Comparison of ENCODE assay signal across 15 cellular contexts in genomic region chr2:51151490-51152140, GRCh38.
A peak's percentile ranks its signal among the peaks of the same experiment; 100 is the strongest.
DNase-seq lines count a peak whose midpoint lies in the region; ATAC-seq and TF ChIP-seq lines count a peak whose summit lies in the region.
"Had no signal": no experiment of that assay in that cellular context is flagged by ENCODE, and none has a peak within 500 bp of the region (broad histone marks: within the 10 kb centered on the region; RNA-seq: fewer than 3 reads in every experiment).

No MANE protein-coding gene starts in this region.

- peaks cover 22% of the 10 kb centered on the region for H3K9me3 Mint-ChIP-seq in WTC11

- no peak overlapping the region for H3K23ac ChIP-seq in neuronal stem cell (ENCODE audit: low read depth, low read length, poor library complexity)

- no peak overlapping the region for H4K8ac ChIP-seq in neuronal stem cell (ENCODE audit: low read depth, low read length)

- ATAC-seq in RWPE2 (ENCODE audit: low read depth): no peak
- no peak for ATAC-seq in WTC11
- ATAC-seq in upper lobe of right lung: peak; percentile 16

- CTCF ChIA-PET in WTC11 (lab: Charles Lee): no interaction called here

- H3K4ac ChIP-seq in neuronal stem cell (ENCODE audit: low read length): no peak overlapping the region

- POLR2A ChIA-PET in WTC11 (lab: Charles Lee): no interaction called here

- H3K4me3 Mint-ChIP-seq in WTC11: no peak overlapping the region
- H3K4me3 Mint-ChIP-seq: CD4-positive, alpha-beta memory T cell; HFFc6 had no signal

- H3K27ac ChIP-seq in RWPE2 (ENCODE audit: poor library complexity, severe bottlenecking): no peak overlapping the region
- H3K27ac ChIP-seq in neuronal stem cell (replicated peaks; ENCODE audit: low read length): no peak overlapping the region
- H3K27ac ChIP-seq in upper lobe of right lung: no peak overlapping the region

- H3K79me1 ChIP-seq in neuronal stem cell (ENCODE audit: low read depth, low read length): no peaks in the 10 kb centered on the region

- H3K36me3 ChIP-seq in RWPE2 (ENCODE audit: low read depth) (no peaks in the 10 kb centered on the region), neuronal stem cell (replicated peaks in 1 of 2; ENCODE audit: control insufficient read depth in 2 of 2, insufficient read depth in 2 of 2, low read length in 2 of 2) (no peaks in the 10 kb centered on the region), upper lobe of right lung (no peaks in the 10 kb centered on the region)
- H3K36me3 ChIP-seq: HAP-1 had no signal

- no peak overlapping the region for H2AFZ ChIP-seq in neuronal stem cell (ENCODE audit: low read length)

- TF ChIP-seq CTCF in RWPE2 (IDR thresholded peaks at IDR 0.05; ENCODE audit: poor library complexity, severe bottlenecking) (no peak), WTC11 (IDR thresholded peaks at IDR 0.05) (no peak), upper lobe of right lung (IDR thresholded peaks at IDR 0.05) (no peak)

- no peaks in the 10 kb centered on the region for H3K27me3 Mint-ChIP-seq in WTC11 (ENCODE audit: low read depth)
- H3K27me3 Mint-ChIP-seq: CD4-positive, alpha-beta memory T cell had no signal

- H4K91ac ChIP-seq in neuronal stem cell (ENCODE audit: low read depth, low read length, poor library complexity): no peak overlapping the region

- intact Hi-C loops in upper lobe of right lung (cut with DNase I): no loop called here

- no peaks in the 10 kb centered on the region for H3K9me3 ChIP-seq in RWPE2 (ENCODE audit: severe bottlenecking)
- H3K9me3 ChIP-seq in neuronal stem cell (replicated peaks in 1 of 2; ENCODE audit: control insufficient read depth in 2 of 2, insufficient read depth in 1 of 2, low read depth in 1 of 2, low read length in 2 of 2): no peaks in the 10 kb centered on the region
- no peaks in the 10 kb centered on the region for H3K9me3 ChIP-seq in upper lobe of right lung
- H3K9me3 ChIP-seq: HAP-1 had no signal

- H3K27me3 ChIP-seq in RWPE2 (ENCODE audit: insufficient read depth, poor library complexity, severe bottlenecking) (peaks cover 5% of the 10 kb centered on the region), neuronal stem cell (ENCODE audit: control insufficient read depth in 3 of 3, insufficient read depth in 3 of 3, low read depth in 1 of 3, low read length in 3 of 3) (no peaks in the 10 kb centered on the region), upper lobe of right lung (no peaks in the 10 kb centered on the region)

- H3K9ac ChIP-seq in neuronal stem cell (ENCODE audit: low read depth, low read length, poor library complexity): no peak overlapping the region

- no peak overlapping the region for H2BK5ac ChIP-seq in neuronal stem cell (ENCODE audit: low read length)

- H3K36me3 Mint-ChIP-seq in WTC11: peaks cover 16% of the 10 kb centered on the region
- H3K36me3 Mint-ChIP-seq: CD4-positive, alpha-beta memory T cell had no signal

- H3K4me1 ChIP-seq in RWPE2 (ENCODE audit: insufficient read depth, poor library complexity, severe bottlenecking): no peaks in the 10 kb centered on the region
- H3K4me1 ChIP-seq in neuronal stem cell (ENCODE audit: control insufficient read depth in 2 of 2, insufficient read depth in 1 of 2, low read depth in 1 of 2, low read length in 2 of 2): no peaks in the 10 kb centered on the region
- no peaks in the 10 kb centered on the region for H3K4me1 ChIP-seq in upper lobe of right lung
- H3K4me1 ChIP-seq: HAP-1 had no signal

- no peak overlapping the region for H3K18ac ChIP-seq in neuronal stem cell (ENCODE audit: low read length)

- no peak overlapping the region for H2BK15ac ChIP-seq in neuronal stem cell (ENCODE audit: low read length)

- no peak overlapping the region for H3K27ac Mint-ChIP-seq in WTC11
- H3K27ac Mint-ChIP-seq: CD4-positive, alpha-beta memory T cell; HFFc6 had no signal

- no CpG with 5 or more reads among the region's 30 CpGs for WGBS in neuronal stem cell (ENCODE audit: extremely low coverage in 2 of 2, insufficient read length in 2 of 2, insufficient replicate concordance in 1 of 2), 2 donors

- DNase-seq in RWPE2 (ENCODE audit: low spot score) (peak; percentile 36), WTC11 (ENCODE audit: low spot score) (no peak), neuronal stem cell (ENCODE audit: low spot score) (no peak), upper lobe of right lung (peak; percentile 63), superior temporal gyrus (ENCODE audit: extremely low spot score) (no peak)
- DNase-seq in stimulated activated naive CD4-positive, alpha-beta T cell treated with Interleukin-2 at 50 U/mL for 16 hours (lab: John Stamatoyannopoulos, UW): no peak
- DNase-seq: C1 segment of cervical spinal cord; Calu3; CD4-positive, alpha-beta memory T cell; COR-L47; DMS53; DND-41; GOT3; HFFc6 had no signal

- H2AK5ac ChIP-seq in neuronal stem cell (ENCODE audit: low read depth, low read length): no peak overlapping the region

- H2BK12ac ChIP-seq in neuronal stem cell (ENCODE audit: low read length): no peak overlapping the region

- H3K14ac ChIP-seq in neuronal stem cell (ENCODE audit: low read length): peak overlapping the region; percentile 71

- H3K4me1 Mint-ChIP-seq in WTC11: no peaks in the 10 kb centered on the region
- H3K4me1 Mint-ChIP-seq: CD4-positive, alpha-beta memory T cell had no signal

- no peak overlapping the region for H3K4me2 ChIP-seq in neuronal stem cell (ENCODE audit: insufficient read depth, low read length, poor library complexity, severe bottlenecking)

- no peak overlapping the region for H2BK120ac ChIP-seq in neuronal stem cell (ENCODE audit: low read depth, low read length)

- H3K4me3 ChIP-seq in RWPE2 (ENCODE audit: severe bottlenecking) (no peak overlapping the region), neuronal stem cell (ENCODE audit: low read length in 2 of 2) (peak overlapping the region in 1 of 2 donors; percentile 55), upper lobe of right lung (no peak overlapping the region)
- H3K4me3 ChIP-seq: HAP-1 had no signal

TF ChIP-seq in WTC11, 78 proteins besides CTCF, POLR2A, EP300 and RAD21:
- TF ChIP-seq SMAD4 (CRISPR knock-in tag; IDR thresholded peaks at IDR 0.05) (0 out of 2 replicates have a peak, but pooled peaks have one; percentile 17), GTF2I (CRISPR knock-in tag; conservative IDR thresholded peaks at IDR 0.05) (no peak)

Comparison
In these comparisons a context has a peak if more than half of its experiments do, and no peak if none do; other contexts are left out.
1. DNase-seq: peak in RWPE2 (single experiment) and upper lobe of right lung (single experiment); none in WTC11 (single experiment), neuronal stem cell (single experiment), stimulated activated naive CD4-positive, alpha-beta T cell treated with Interleukin-2 at 50 U/mL for 16 hours (single experiment) and superior temporal gyrus (single experiment).